In genomic region chr4:183723561-183724228, GRCh38 we compare ENCODE assay signal across 12 cellular contexts.
DNase-seq lines count a peak whose midpoint lies in the region; ATAC-seq and TF ChIP-seq lines count a peak whose summit lies in the region.
"Had no signal": no experiment of that assay in that cellular context is flagged by ENCODE, and none has a peak within 500 bp of the region (broad histone marks: within the 10 kb centered on the region; RNA-seq: fewer than 3 reads in every experiment).

No MANE protein-coding gene starts in this region.

- TF ChIP-seq POLR2A in vagina (IDR thresholded peaks at IDR 0.05): no peak

- H3K4me3 ChIP-seq in HL-60 (replicated peaks; ENCODE audit: insufficient read depth, low read length) (no peak overlapping the region), vagina (no peak overlapping the region)
- H3K4me3 ChIP-seq: MG63 had no signal

- no peaks in the 10 kb centered on the region for H3K27me3 ChIP-seq in CD4-positive, alpha-beta T cell (ENCODE audit: control insufficient read depth, insufficient read depth, low read length)
- H3K27me3 ChIP-seq in HL-60 (ENCODE audit: insufficient read depth, poor library complexity, severe bottlenecking) (no peaks in the 10 kb centered on the region), vagina (no peaks in the 10 kb centered on the region)
- H3K27me3 ChIP-seq: MG63, upper lobe of left lung had no signal

- no peak overlapping the region for H3K27ac ChIP-seq in CD4-positive, alpha-beta T cell (ENCODE audit: low read depth, low read length)
- H3K27ac ChIP-seq in HL-60 (replicated peaks) (peak overlapping the region; percentile 66; the same call in 1 of the 2 replicates), vagina (no peak overlapping the region)

- H3K4me1 Mint-ChIP-seq in CD4-positive, alpha-beta T cell (ENCODE audit: low read depth): peaks cover 15% of the 10 kb centered on the region
- peaks cover 5% of the 10 kb centered on the region for H3K4me1 Mint-ChIP-seq in brain
- peaks cover 6 to 12% of the 10 kb centered on the region in 2 donors for H3K4me1 Mint-ChIP-seq in natural killer cell treated with Interleukin-12 subunit alpha and Interleukin-12 subunit beta and Interleukin-15 and Interleukin-18, amount 100 ng/mL, for 72 hours (ENCODE audit: low read depth in 2 of 2)

- H3K36me3 Mint-ChIP-seq in CD4-positive, alpha-beta T cell (ENCODE audit: low read depth): no peaks in the 10 kb centered on the region
- H3K36me3 Mint-ChIP-seq in brain: no peaks in the 10 kb centered on the region
- no peaks in the 10 kb centered on the region for H3K36me3 Mint-ChIP-seq in natural killer cell treated with Interleukin-12 subunit alpha and Interleukin-12 subunit beta and Interleukin-15 and Interleukin-18, amount 100 ng/mL, for 72 hours

- POLR2A ChIA-PET in CD4-positive, alpha-beta T cell (lab: Charles Lee): interaction anchor here (0.6 kb wide), 1 partner anchor 75 kb away, joined by 3 read pairs; no protein-coding TSS in a partner anchor

- no peak for DNase-seq in CD4-positive, alpha-beta T cell
- DNase-seq in HL-60 (ENCODE audit: low read depth in 1 of 2, low spot score in 1 of 2) (no peak), vagina (ENCODE audit: extremely low spot score in 2 of 2) (no peak), DMS53 (lab: John Stamatoyannopoulos, UW) (no peak), COR-L47 (lab: John Stamatoyannopoulos, UW) (no peak)
- no peak for DNase-seq in natural killer cell treated with Interleukin-12 subunit alpha and Interleukin-12 subunit beta and Interleukin-15 and Interleukin-18, amount 100 ng/mL, for 72 hours (ENCODE audit: low spot score)
- DNase-seq: left ventricle myocardium inferior, MG63, SW 1271, upper lobe of left lung had no signal

- peak overlapping the region; percentile 91 for H3K4me3 Mint-ChIP-seq in CD4-positive, alpha-beta T cell
- peak overlapping the region; percentile 45 to 77 (median 73) for H3K4me3 Mint-ChIP-seq in brain
- peak overlapping the region; percentile 90 for H3K4me3 Mint-ChIP-seq in natural killer cell treated with Interleukin-12 subunit alpha and Interleukin-12 subunit beta and Interleukin-15 and Interleukin-18, amount 100 ng/mL, for 72 hours

- no peaks in the 10 kb centered on the region for H3K9me3 ChIP-seq in CD4-positive, alpha-beta T cell (ENCODE audit: control insufficient read depth, low read length)
- no peaks in the 10 kb centered on the region for H3K9me3 ChIP-seq in vagina
- H3K9me3 ChIP-seq: MG63, upper lobe of left lung had no signal

- H3K27ac Mint-ChIP-seq in CD4-positive, alpha-beta T cell: peak overlapping the region; percentile 80
- H3K27ac Mint-ChIP-seq in brain: no peak overlapping the region
- no peak overlapping the region for H3K27ac Mint-ChIP-seq in natural killer cell treated with Interleukin-12 subunit alpha and Interleukin-12 subunit beta and Interleukin-15 and Interleukin-18, amount 100 ng/mL, for 72 hours

- ATAC-seq in CD4-positive, alpha-beta T cell (ENCODE audit: poor library complexity): no peak
- ATAC-seq in natural killer cell treated with Interleukin-12 subunit alpha and Interleukin-12 subunit beta and Interleukin-15 and Interleukin-18, amount 100 ng/mL, for 72 hours: no peak
- no peak for ATAC-seq in GM21619 (IDR thresholded peaks at IDR 0.05; ENCODE audit: unreplicated experiment)

- intact Hi-C loops in CD4-positive, alpha-beta T cell (cut with DNase I, micrococcal nuclease): loop anchor here in 1 of 2 experiments (5.0 kb wide), 1 partner anchor 251 kb away; no protein-coding TSS in a partner anchor
- intact Hi-C loops in vagina (cut with DNase I): no loop called here

- H3K36me3 ChIP-seq in vagina: no peaks in the 10 kb centered on the region
- H3K36me3 ChIP-seq: left ventricle myocardium inferior, MG63, upper lobe of left lung had no signal

- TF ChIP-seq CTCF in CD4-positive, alpha-beta T cell (IDR thresholded peaks at IDR 0.05): no peak
- TF ChIP-seq CTCF in HL-60 (IDR thresholded peaks at IDR 0.05; ENCODE audit: insufficient read depth, low read length): no peak
- no peak for TF ChIP-seq CTCF in brain (conservative IDR thresholded peaks at IDR 0.05)
- TF ChIP-seq CTCF in vagina (IDR thresholded peaks at IDR 0.05): no peak

- CTCF ChIA-PET in CD4-positive, alpha-beta T cell (lab: Charles Lee): no interaction called here

- H3K4me1 ChIP-seq in vagina: peaks cover 9% of the 10 kb centered on the region

- H3K27me3 Mint-ChIP-seq in CD4-positive, alpha-beta T cell: no peaks in the 10 kb centered on the region
- peaks cover 14% of the 10 kb centered on the region for H3K27me3 Mint-ChIP-seq in brain
- H3K27me3 Mint-ChIP-seq in natural killer cell treated with Interleukin-12 subunit alpha and Interleukin-12 subunit beta and Interleukin-15 and Interleukin-18, amount 100 ng/mL, for 72 hours: peaks cover 2 to 7% of the 10 kb centered on the region in 2 donors

- no peaks in the 10 kb centered on the region for H3K9me3 Mint-ChIP-seq in CD4-positive, alpha-beta T cell
- peaks cover 0 to 12% (median 6%) of the 10 kb centered on the region in 5 experiments for H3K9me3 Mint-ChIP-seq in brain
- H3K9me3 Mint-ChIP-seq in natural killer cell treated with Interleukin-12 subunit alpha and Interleukin-12 subunit beta and Interleukin-15 and Interleukin-18, amount 100 ng/mL, for 72 hours: no peaks in the 10 kb centered on the region
